ENCODE assay signal across 18 cellular contexts in genomic region chr17:17846003-17846402, GRCh38. TPM values are rescaled to one million over a fixed set of nuclear protein-coding genes. Genes with fewer than 3 reads are reported as not detected.
DNase-seq lines count a peak whose midpoint lies in the region; ATAC-seq and TF ChIP-seq lines count a peak whose summit lies in the region.
"Had no signal": no experiment of that assay in that cellular context is flagged by ENCODE, and none has a peak within 500 bp of the region (broad histone marks: within the 10 kb centered on the region; RNA-seq: fewer than 3 reads in every experiment).

No MANE protein-coding gene starts in this region.

- H3K4ac ChIP-seq in mesendoderm (ENCODE audit: low read depth, low read length) = no peak overlapping the region

- no peak for ATAC-seq in central memory CD8-positive, alpha-beta T cell (replicated peaks; ENCODE audit: extremely low read depth, poor library complexity, severe bottlenecking)

- no peak overlapping the region for H3K9ac ChIP-seq in mesendoderm (ENCODE audit: low read length)

- H3K27ac Mint-ChIP-seq in activated naive CD4-positive, alpha-beta T cell treated with anti-CD3 and anti-CD28 coated beads, Interleukin-2, amount 10 ng/mL, durations not matched to agents 7 days and 5 days = peak overlapping the region; percentile 67
- peak overlapping the region; percentile 71 for H3K27ac Mint-ChIP-seq in central memory CD8-positive, alpha-beta T cell (ENCODE audit: low read depth)
- H3K27ac Mint-ChIP-seq in CD8-positive, alpha-beta memory T cell = peak overlapping the region in 1 of 8 donors; percentile 57

- no peaks in the 10 kb centered on the region for H3K79me1 ChIP-seq in mesendoderm (ENCODE audit: low read length)

- WGBS in mesendoderm (ENCODE audit: extremely low coverage, insufficient coverage, low lambda C conversion rate) = no CpG with 5 or more reads among the region's 8 CpGs

- H3K36me3 ChIP-seq in H7 (replicated peaks; ENCODE audit: control insufficient read depth, insufficient read depth, low read length) = no peaks in the 10 kb centered on the region
- H3K36me3 ChIP-seq in osteoblast (ENCODE audit: insufficient read depth, low read length) = peaks cover 13% of the 10 kb centered on the region
- H3K36me3 ChIP-seq in CD8-positive, alpha-beta memory T cell (ENCODE audit: insufficient read depth, low read length) = no peaks in the 10 kb centered on the region
- no peaks in the 10 kb centered on the region for H3K36me3 ChIP-seq in mesendoderm (ENCODE audit: control insufficient read depth, insufficient read depth, low read length)

- no peak for DNase-seq in activated naive CD4-positive, alpha-beta T cell treated with anti-CD3 and anti-CD28 coated beads, Interleukin-2, amount 10 ng/mL, durations not matched to agents 7 days and 5 days
- no peak for DNase-seq in activated naive CD4-positive, alpha-beta T cell treated with Interleukin-2 at 50 U/mL for 16 hours
- DNase-seq in H7 (peak; percentile 55), osteoblast (ENCODE audit: insufficient read length, low spot score, missing footprints) (peak; percentile 74), mesendoderm (no peak)
- no peak for DNase-seq in central memory CD8-positive, alpha-beta T cell (ENCODE audit: low spot score in 2 of 2)
- no peak for DNase-seq in CD8-positive, alpha-beta memory T cell
- no peak for DNase-seq in stimulated activated naive CD4-positive, alpha-beta T cell treated with Interleukin-2 at 50 U/mL for 16 hours (lab: John Stamatoyannopoulos, UW)
- DNase-seq: ACHN, DMS153, EL, Karpas-422, MM.1S, NCI-H1105, NCI-H1694 treated with DMSO at 0.1 percent for 48 hours, NCI-H446, NCI-H748 treated with DMSO at 0.1 percent for 48 hours, PC-9 had no signal

- H3K27ac ChIP-seq in osteoblast (ENCODE audit: low read depth, low read length) = no peak overlapping the region
- H3K27ac ChIP-seq in CD8-positive, alpha-beta memory T cell (ENCODE audit: low read depth, low read length) = no peak overlapping the region
- no peak overlapping the region for H3K27ac ChIP-seq in mesendoderm (ENCODE audit: low read depth, low read length)
- H3K27ac ChIP-seq: PC-9 had no signal

- H3K27me3 ChIP-seq in H7 (ENCODE audit: control insufficient read depth, insufficient read depth, low read length) (no peaks in the 10 kb centered on the region), osteoblast (ENCODE audit: insufficient read depth, low read length) (no peaks in the 10 kb centered on the region), mesendoderm (ENCODE audit: insufficient read depth, low read length, poor library complexity) (no peaks in the 10 kb centered on the region)
- H3K27me3 ChIP-seq in CD8-positive, alpha-beta memory T cell (ENCODE audit: insufficient read depth, low read length, poor library complexity, severe bottlenecking) = no peaks in the 10 kb centered on the region

- no peak overlapping the region for H3K4me3 Mint-ChIP-seq in activated naive CD4-positive, alpha-beta T cell treated with anti-CD3 and anti-CD28 coated beads, Interleukin-2, amount 10 ng/mL, durations not matched to agents 7 days and 5 days
- no peak overlapping the region for H3K4me3 Mint-ChIP-seq in central memory CD8-positive, alpha-beta T cell
- H3K4me3 Mint-ChIP-seq in CD8-positive, alpha-beta memory T cell = no peak overlapping the region

- H3K23ac ChIP-seq in mesendoderm (ENCODE audit: low read length) = no peak overlapping the region

- H3K4me3 ChIP-seq in H7 (ENCODE audit: insufficient read depth, low read depth, low read length) = no peak overlapping the region
- H3K4me3 ChIP-seq in osteoblast (ENCODE audit: insufficient read depth, low read length) = no peak overlapping the region
- H3K4me3 ChIP-seq in CD8-positive, alpha-beta memory T cell (ENCODE audit: low read length) = no peak overlapping the region
- no peak overlapping the region for H3K4me3 ChIP-seq in mesendoderm (ENCODE audit: low read length)
- H3K4me3 ChIP-seq: PC-9 had no signal

- CTCF ChIA-PET in activated naive CD4-positive, alpha-beta T cell treated with anti-CD3 and anti-CD28 coated beads, Interleukin-2, amount 10 ng/mL, durations not matched to agents 7 days and 5 days (lab: Charles Lee) = no interaction called here
- CTCF ChIA-PET in CD8-positive, alpha-beta memory T cell (lab: Charles Lee) = interaction anchor here (1.6 kb wide), 1 partner anchor 33 kb away, joined by 6 read pairs; no protein-coding TSS in a partner anchor

- no peaks in the 10 kb centered on the region for H3K9me3 Mint-ChIP-seq in activated naive CD4-positive, alpha-beta T cell treated with anti-CD3 and anti-CD28 coated beads, Interleukin-2, amount 10 ng/mL, durations not matched to agents 7 days and 5 days
- no peaks in the 10 kb centered on the region for H3K9me3 Mint-ChIP-seq in central memory CD8-positive, alpha-beta T cell
- H3K9me3 Mint-ChIP-seq in CD8-positive, alpha-beta memory T cell = no peaks in the 10 kb centered on the region

- H4K5ac ChIP-seq in mesendoderm (ENCODE audit: low read length) = no peak overlapping the region

- H2AK5ac ChIP-seq in mesendoderm (ENCODE audit: low read length) = no peak overlapping the region

- H3K56ac ChIP-seq in mesendoderm (ENCODE audit: low read length) = no peak overlapping the region

- H4K8ac ChIP-seq in mesendoderm (ENCODE audit: low read depth, low read length) = no peak overlapping the region

- H3K18ac ChIP-seq in mesendoderm (ENCODE audit: low read length) = no peak overlapping the region

- no peaks in the 10 kb centered on the region for H3K79me2 ChIP-seq in osteoblast (ENCODE audit: insufficient read depth, low read length)
- H3K79me2 ChIP-seq in mesendoderm (ENCODE audit: control insufficient read depth, insufficient read depth, low read length) = no peaks in the 10 kb centered on the region

- H2BK120ac ChIP-seq in mesendoderm (ENCODE audit: low read depth, low read length) = no peak overlapping the region

- no peaks in the 10 kb centered on the region for H3K9me3 ChIP-seq in osteoblast (ENCODE audit: low read depth, low read length)
- H3K9me3 ChIP-seq in CD8-positive, alpha-beta memory T cell (ENCODE audit: low read length) = no peaks in the 10 kb centered on the region

- H4K20me1 ChIP-seq in osteoblast (ENCODE audit: insufficient read depth, low read length) = no peaks in the 10 kb centered on the region

- H2AFZ ChIP-seq in osteoblast (ENCODE audit: low read length) = no peak overlapping the region
- H2AFZ ChIP-seq: PC-9 had no signal

- H3K36me3 Mint-ChIP-seq in activated naive CD4-positive, alpha-beta T cell treated with anti-CD3 and anti-CD28 coated beads, Interleukin-2, amount 10 ng/mL, durations not matched to agents 7 days and 5 days = peaks cover 21% of the 10 kb centered on the region
- peaks cover 9% of the 10 kb centered on the region for H3K36me3 Mint-ChIP-seq in central memory CD8-positive, alpha-beta T cell (ENCODE audit: insufficient read depth)
- H3K36me3 Mint-ChIP-seq in CD8-positive, alpha-beta memory T cell = peaks cover 0 to 2% (median 0%) of the 10 kb centered on the region in 3 donors

- H3K4me2 ChIP-seq in osteoblast (ENCODE audit: insufficient read depth, low read length) = no peak overlapping the region
- no peak overlapping the region for H3K4me2 ChIP-seq in mesendoderm (ENCODE audit: low read length)
- H3K4me2 ChIP-seq: PC-9 had no signal

- H3K4me1 Mint-ChIP-seq in activated naive CD4-positive, alpha-beta T cell treated with anti-CD3 and anti-CD28 coated beads, Interleukin-2, amount 10 ng/mL, durations not matched to agents 7 days and 5 days = peaks cover 61% of the 10 kb centered on the region
- peaks cover 35% of the 10 kb centered on the region for H3K4me1 Mint-ChIP-seq in central memory CD8-positive, alpha-beta T cell
- peaks cover 36 to 53% (median 39%) of the 10 kb centered on the region in 3 donors for H3K4me1 Mint-ChIP-seq in CD8-positive, alpha-beta memory T cell

- H2BK15ac ChIP-seq in mesendoderm (replicated peaks; ENCODE audit: low read depth) = no peak overlapping the region

- peaks cover 25% of the 10 kb centered on the region for H3K4me1 ChIP-seq in osteoblast (ENCODE audit: insufficient read depth, low read length)
- peaks cover 39% of the 10 kb centered on the region for H3K4me1 ChIP-seq in CD8-positive, alpha-beta memory T cell (ENCODE audit: insufficient read depth, low read length)
- H3K4me1 ChIP-seq in mesendoderm (ENCODE audit: control insufficient read depth, low read depth, low read length) = peaks cover 3% of the 10 kb centered on the region

- POLR2A ChIA-PET in CD8-positive, alpha-beta memory T cell (lab: Charles Lee) = no interaction called here

- no peak for TF ChIP-seq CTCF in osteoblast (IDR thresholded peaks at IDR 0.05; ENCODE audit: extremely low read depth, low read depth, low read length)

- H3K27me3 Mint-ChIP-seq in activated naive CD4-positive, alpha-beta T cell treated with anti-CD3 and anti-CD28 coated beads, Interleukin-2, amount 10 ng/mL, durations not matched to agents 7 days and 5 days = no peaks in the 10 kb centered on the region
- no peaks in the 10 kb centered on the region for H3K27me3 Mint-ChIP-seq in central memory CD8-positive, alpha-beta T cell
- H3K27me3 Mint-ChIP-seq in CD8-positive, alpha-beta memory T cell = no peaks in the 10 kb centered on the region

- H2BK5ac ChIP-seq in mesendoderm (ENCODE audit: low read length) = no peak overlapping the region

RNA-seq across cellular contexts. Expression of gene SREBF1, which starts 9.2 kb away (rescaled TPM):
- 34.2 and 43.6 TPM in 2 replicates for total RNA-seq in H7 (2014; rRNA removed; shearing (Covaris generic))
- total RNA-seq in osteoblast = 115 and 133 TPM in 2 replicates
- 10 to 100 TPM; 27.2 to 29.6 TPM for total RNA-seq in CD8-positive, alpha-beta memory T cell
- polyA plus RNA-seq in CD8-positive, alpha-beta memory T cell = 16.4 TPM
- 59.1 TPM for polyA plus RNA-seq in mesendoderm (2013, experiment 1 of 2)
- 55.4 TPM for polyA plus RNA-seq in mesendoderm (2013, experiment 2 of 2)

Comparison
In these comparisons a context has a peak if more than half of its experiments do, and no peak if none do; other contexts are left out.
1. DNase-seq: peak in H7 (single experiment) and osteoblast (single experiment); none in activated naive CD4-positive, alpha-beta T cell treated with anti-CD3 and anti-CD28 coated beads, Interleukin-2, amount 10 ng/mL, durations not matched to agents 7 days and 5 days (single experiment), activated naive CD4-positive, alpha-beta T cell treated with Interleukin-2 at 50 U/mL for 16 hours (single experiment), central memory CD8-positive, alpha-beta T cell (0 of 2), CD8-positive, alpha-beta memory T cell (0 of 5), stimulated activated naive CD4-positive, alpha-beta T cell treated with Interleukin-2 at 50 U/mL for 16 hours (single experiment) and mesendoderm (single experiment).